1 cellular context compared by ENCODE assay signal in genomic region chr12:96438330-96438729, GRCh38.
TF ChIP-seq lines count a peak whose summit lies in the region.

No MANE protein-coding gene starts in this region.

TF ChIP-seq in SK-N-SH, 30 proteins besides CTCF, POLR2A, EP300 and RAD21:
- TF ChIP-seq MAX (IDR thresholded peaks at IDR 0.05; ENCODE audit: low read depth) (0 out of 2 replicates have a peak, but pooled peaks have one; percentile 25), GATA2 (CRISPR knock-in tag; IDR thresholded peaks at IDR 0.05) (no peak), POLR2AphosphoS5 (IDR thresholded peaks at IDR 0.05; ENCODE audit: low read depth, low read length) (no peak)
